1 cellular context compared by ENCODE assay signal in genomic region chr6:57224769-57225515, GRCh38.
TF ChIP-seq lines count a peak whose summit lies in the region.

No MANE protein-coding gene starts in this region.

TF ChIP-seq in GM23338, 12 proteins besides CTCF, POLR2A, EP300 and RAD21 (continued from another document):
- TF ChIP-seq, protein P1, sequence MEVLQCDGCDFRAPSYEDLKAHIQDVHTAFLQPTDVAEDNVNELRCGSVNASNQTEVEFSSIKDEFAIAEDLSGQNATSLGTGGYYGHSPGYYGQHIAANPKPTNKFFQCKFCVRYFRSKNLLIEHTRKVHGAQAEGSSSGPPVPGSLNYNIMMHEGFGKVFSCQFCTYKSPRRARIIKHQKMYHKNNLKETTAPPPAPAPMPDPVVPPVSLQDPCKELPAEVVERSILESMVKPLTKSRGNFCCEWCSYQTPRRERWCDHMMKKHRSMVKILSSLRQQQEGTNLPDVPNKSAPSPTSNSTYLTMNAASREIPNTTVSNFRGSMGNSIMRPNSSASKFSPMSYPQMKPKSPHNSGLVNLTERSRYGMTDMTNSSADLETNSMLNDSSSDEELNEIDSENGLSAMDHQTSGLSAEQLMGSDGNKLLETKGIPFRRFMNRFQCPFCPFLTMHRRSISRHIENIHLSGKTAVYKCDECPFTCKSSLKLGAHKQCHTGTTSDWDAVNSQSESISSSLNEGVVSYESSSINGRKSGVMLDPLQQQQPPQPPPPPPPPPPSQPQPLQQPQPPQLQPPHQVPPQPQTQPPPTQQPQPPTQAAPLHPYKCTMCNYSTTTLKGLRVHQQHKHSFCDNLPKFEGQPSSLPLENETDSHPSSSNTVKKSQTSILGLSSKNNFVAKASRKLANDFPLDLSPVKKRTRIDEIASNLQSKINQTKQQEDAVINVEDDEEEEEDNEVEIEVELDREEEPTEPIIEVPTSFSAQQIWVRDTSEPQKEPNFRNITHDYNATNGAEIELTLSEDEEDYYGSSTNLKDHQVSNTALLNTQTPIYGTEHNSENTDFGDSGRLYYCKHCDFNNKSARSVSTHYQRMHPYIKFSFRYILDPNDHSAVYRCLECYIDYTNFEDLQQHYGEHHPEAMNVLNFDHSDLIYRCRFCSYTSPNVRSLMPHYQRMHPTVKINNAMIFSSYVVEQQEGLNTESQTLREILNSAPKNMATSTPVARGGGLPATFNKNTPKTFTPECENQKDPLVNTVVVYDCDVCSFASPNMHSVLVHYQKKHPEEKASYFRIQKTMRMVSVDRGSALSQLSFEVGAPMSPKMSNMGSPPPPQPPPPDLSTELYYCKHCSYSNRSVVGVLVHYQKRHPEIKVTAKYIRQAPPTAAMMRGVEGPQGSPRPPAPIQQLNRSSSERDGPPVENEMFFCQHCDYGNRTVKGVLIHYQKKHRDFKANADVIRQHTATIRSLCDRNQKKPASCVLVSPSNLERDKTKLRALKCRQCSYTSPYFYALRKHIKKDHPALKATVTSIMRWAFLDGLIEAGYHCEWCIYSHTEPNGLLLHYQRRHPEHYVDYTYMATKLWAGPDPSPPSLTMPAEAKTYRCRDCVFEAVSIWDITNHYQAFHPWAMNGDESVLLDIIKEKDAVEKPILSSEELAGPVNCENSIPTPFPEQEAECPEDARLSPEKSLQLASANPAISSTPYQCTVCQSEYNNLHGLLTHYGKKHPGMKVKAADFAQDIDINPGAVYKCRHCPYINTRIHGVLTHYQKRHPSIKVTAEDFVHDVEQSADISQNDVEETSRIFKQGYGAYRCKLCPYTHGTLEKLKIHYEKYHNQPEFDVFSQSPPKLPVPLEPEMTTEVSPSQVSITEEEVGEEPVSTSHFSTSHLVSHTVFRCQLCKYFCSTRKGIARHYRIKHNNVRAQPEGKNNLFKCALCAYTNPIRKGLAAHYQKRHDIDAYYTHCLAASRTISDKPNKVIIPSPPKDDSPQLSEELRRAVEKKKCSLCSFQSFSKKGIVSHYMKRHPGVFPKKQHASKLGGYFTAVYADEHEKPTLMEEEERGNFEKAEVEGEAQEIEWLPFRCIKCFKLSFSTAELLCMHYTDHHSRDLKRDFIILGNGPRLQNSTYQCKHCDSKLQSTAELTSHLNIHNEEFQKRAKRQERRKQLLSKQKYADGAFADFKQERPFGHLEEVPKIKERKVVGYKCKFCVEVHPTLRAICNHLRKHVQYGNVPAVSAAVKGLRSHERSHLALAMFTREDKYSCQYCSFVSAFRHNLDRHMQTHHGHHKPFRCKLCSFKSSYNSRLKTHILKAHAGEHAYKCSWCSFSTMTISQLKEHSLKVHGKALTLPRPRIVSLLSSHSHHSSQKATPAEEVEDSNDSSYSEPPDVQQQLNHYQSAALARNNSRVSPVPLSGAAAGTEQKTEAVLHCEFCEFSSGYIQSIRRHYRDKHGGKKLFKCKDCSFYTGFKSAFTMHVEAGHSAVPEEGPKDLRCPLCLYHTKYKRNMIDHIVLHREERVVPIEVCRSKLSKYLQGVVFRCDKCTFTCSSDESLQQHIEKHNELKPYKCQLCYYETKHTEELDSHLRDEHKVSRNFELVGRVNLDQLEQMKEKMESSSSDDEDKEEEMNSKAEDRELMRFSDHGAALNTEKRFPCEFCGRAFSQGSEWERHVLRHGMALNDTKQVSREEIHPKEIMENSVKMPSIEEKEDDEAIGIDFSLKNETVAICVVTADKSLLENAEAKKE (CRISPR knock-in tag; IDR thresholded peaks at IDR 0.05), result no peak
- no peak for TF ChIP-seq ZNF331 (CRISPR knock-in tag; IDR thresholded peaks at IDR 0.05; ENCODE audit: low read depth)
- TF ChIP-seq, protein P2, sequence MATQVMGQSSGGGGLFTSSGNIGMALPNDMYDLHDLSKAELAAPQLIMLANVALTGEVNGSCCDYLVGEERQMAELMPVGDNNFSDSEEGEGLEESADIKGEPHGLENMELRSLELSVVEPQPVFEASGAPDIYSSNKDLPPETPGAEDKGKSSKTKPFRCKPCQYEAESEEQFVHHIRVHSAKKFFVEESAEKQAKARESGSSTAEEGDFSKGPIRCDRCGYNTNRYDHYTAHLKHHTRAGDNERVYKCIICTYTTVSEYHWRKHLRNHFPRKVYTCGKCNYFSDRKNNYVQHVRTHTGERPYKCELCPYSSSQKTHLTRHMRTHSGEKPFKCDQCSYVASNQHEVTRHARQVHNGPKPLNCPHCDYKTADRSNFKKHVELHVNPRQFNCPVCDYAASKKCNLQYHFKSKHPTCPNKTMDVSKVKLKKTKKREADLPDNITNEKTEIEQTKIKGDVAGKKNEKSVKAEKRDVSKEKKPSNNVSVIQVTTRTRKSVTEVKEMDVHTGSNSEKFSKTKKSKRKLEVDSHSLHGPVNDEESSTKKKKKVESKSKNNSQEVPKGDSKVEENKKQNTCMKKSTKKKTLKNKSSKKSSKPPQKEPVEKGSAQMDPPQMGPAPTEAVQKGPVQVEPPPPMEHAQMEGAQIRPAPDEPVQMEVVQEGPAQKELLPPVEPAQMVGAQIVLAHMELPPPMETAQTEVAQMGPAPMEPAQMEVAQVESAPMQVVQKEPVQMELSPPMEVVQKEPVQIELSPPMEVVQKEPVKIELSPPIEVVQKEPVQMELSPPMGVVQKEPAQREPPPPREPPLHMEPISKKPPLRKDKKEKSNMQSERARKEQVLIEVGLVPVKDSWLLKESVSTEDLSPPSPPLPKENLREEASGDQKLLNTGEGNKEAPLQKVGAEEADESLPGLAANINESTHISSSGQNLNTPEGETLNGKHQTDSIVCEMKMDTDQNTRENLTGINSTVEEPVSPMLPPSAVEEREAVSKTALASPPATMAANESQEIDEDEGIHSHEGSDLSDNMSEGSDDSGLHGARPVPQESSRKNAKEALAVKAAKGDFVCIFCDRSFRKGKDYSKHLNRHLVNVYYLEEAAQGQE (IDR thresholded peaks at IDR 0.05; ENCODE audit: unreplicated experiment), result no peak
- no peak for TF ChIP-seq CREB1 (CRISPR knock-in tag; IDR thresholded peaks at IDR 0.05; ENCODE audit: low read depth)
- TF ChIP-seq ZNF114 (CRISPR knock-in tag; IDR thresholded peaks at IDR 0.05), result no peak
- no peak for TF ChIP-seq EZH2 (IDR thresholded peaks at IDR 0.05; ENCODE audit: low read depth, unreplicated experiment)
